In the genomic region with DNA sequence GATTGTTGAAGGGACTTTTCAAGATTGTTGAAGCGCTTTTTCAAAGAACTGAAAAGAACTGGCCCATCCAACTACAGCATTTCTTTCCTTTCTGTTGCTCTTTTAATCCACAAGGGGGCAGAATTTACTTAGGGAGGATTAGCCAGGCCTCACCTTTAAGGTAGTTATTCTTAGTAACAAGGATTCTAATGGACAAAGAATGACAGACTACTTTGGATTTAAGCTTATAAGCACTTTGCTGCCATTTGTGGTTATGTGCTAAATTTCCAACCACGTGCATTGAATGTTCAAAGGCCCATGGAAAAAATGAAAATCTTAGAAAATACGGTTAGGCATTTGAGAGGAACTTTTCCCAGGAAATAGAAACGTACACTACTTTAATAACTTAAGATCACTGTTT, we compare ENCODE assay signal across 8 cellular contexts. TPM values are rescaled to one million over a fixed set of nuclear protein-coding genes. Genes with fewer than 3 reads are reported as not detected.
DNase-seq lines count a peak whose midpoint lies in the region; ATAC-seq and TF ChIP-seq lines count a peak whose summit lies in the region.

No MANE protein-coding gene starts in this region.

- DNase-seq in ELF-1 (ENCODE audit: low read depth, low spot score) (peak; percentile 36), RWPE1 (ENCODE audit: low spot score) (peak; percentile 64), epithelial cell of proximal tubule (ENCODE audit: low read depth) (no peak), myocyte (ENCODE audit: low read depth) (peak; percentile 49), NCI-H128 (lab: John Stamatoyannopoulos, UW; ENCODE audit: unreplicated experiment) (no peak)
- no peak for DNase-seq in activated CD4-positive, alpha-beta T cell treated with anti-CD3 and anti-CD28 coated beads, Interleukin-2, amount 50 U/mL, for 1 hour

- ATAC-seq in GM19452 (IDR thresholded peaks at IDR 0.05; ENCODE audit: unreplicated experiment) = no peak

- POLR2A ChIA-PET in RWPE1 (lab: Yijun Ruan, JAX; ENCODE audit: low non-redundant PET) = no interaction called here

- peak overlapping the region; percentile 29; the same call in 1 of the 2 replicates for H3K27ac ChIP-seq in RWPE1

- H3K4me3 ChIP-seq in epithelial cell of proximal tubule (ENCODE audit: low read depth, low read length) = no peak overlapping the region

- CTCF ChIA-PET in RWPE1 (lab: Yijun Ruan, JAX) = interaction anchor here (0.6 to 6.1 kb wide), 8 partner anchors 39 to 565 kb away, joined by 3 to 64 read pairs (median 4); no protein-coding TSS in a partner anchor

- TF ChIP-seq CTCF in LNCAP (IDR thresholded peaks at IDR 0.05) (peak; percentile 72), RWPE1 (conservative IDR thresholded peaks at IDR 0.05; ENCODE audit: low read depth) (peak; percentile 81), epithelial cell of proximal tubule (conservative IDR thresholded peaks at IDR 0.05; ENCODE audit: low read depth, low read length) (peak; percentile 83)

RNA-seq across cellular contexts. Expression of a gene that starts 49.5 kb away (rescaled TPM):
- total RNA-seq in epithelial cell of proximal tubule = 1,872 and 3,297 TPM in 2 replicates
- total RNA-seq in myocyte = 1,935 and 2,142 TPM in 2 replicates
- polyA plus RNA-seq in myocyte (2012) = 1,481 TPM

Comparison
In these comparisons a context has a peak if more than half of its experiments do, and no peak if none do; other contexts are left out.
1. DNase-seq: peak in ELF-1 (single experiment), RWPE1 (single experiment) and myocyte (single experiment); none in epithelial cell of proximal tubule (single experiment), activated CD4-positive, alpha-beta T cell treated with anti-CD3 and anti-CD28 coated beads, Interleukin-2, amount 50 U/mL, for 1 hour (single experiment) and NCI-H128 (single experiment).
2. Peak in every context shown above with its lines, with median percentiles within 50 percentile points of each other: CTCF ChIP-seq.